ENCODE assay signal across 1 cellular context in the genomic region with DNA sequence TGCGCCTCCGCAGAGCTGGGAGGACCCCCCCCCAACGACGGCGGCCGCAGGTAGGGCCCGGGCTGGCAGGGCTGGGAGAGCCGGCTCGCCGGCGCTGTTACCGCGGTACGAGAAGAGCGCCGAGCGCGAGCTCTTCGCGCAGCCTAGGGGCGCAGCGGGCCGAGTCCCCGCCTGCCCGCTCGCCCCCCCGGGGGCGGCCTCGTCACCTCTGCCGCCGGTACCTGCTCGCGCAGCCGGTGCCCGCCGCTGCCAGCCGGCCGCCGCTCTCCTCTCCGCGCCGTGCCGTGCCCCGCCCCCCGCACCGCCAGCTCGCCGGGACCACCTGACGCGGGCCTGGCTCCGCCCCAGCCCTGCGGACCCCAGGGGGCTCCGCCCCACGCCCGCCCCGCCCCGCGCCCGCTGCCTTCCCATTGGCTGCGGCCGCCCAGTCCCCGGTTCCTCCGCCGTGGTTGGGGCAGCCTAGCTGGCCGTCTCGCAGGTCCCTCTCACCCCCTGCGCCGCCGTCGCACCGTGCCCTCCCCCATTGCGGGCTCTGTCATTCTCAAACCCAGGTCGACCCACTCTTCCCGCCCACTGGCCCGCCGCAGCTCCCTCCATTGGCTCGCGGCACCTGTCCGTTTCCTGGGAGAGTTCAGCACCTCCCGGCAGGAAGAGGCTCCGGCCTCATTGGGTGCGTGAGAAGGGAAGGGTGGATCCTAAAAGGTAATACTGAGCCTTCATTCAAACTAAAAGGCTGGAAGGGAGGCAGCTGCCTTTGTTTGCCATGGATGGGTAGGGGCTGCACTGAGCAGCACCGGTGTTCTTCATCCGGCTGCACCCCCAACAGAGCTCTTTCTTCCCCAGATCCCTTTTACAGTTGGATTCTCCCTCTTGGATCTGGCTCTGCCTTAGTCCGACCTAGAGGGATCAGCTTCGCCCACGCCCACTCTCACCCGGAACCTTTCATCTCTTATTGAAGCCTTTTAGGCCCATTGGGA.
A peak's percentile ranks its signal among the peaks of the same experiment; 100 is the strongest.
TF ChIP-seq lines count a peak whose summit lies in the region.

TSS of gene MAP3K9 (minus strand) at position 276 of the 977 bp plus-strand sequence. CDS start 342 bp downstream, outside the sequence.

TF ChIP-seq in HepG2, 621 proteins besides CTCF, POLR2A, EP300 and RAD21 (continued from another document and continues in another):
- TF ChIP-seq ZNF280B (CRISPR knock-in tag; IDR thresholded peaks at IDR 0.05; ENCODE audit: borderline replicate concordance) (no peak; the same call in 1 of the 2 replicates), FOXJ3 (CRISPR knock-in tag; IDR thresholded peaks at IDR 0.05; ENCODE audit: borderline replicate concordance) (no peak), ZC3H4 (CRISPR knock-in tag; IDR thresholded peaks at IDR 0.05; ENCODE audit: borderline replicate concordance) (no peak), GATAD2A (CRISPR knock-in tag; IDR thresholded peaks at IDR 0.05) (peak; percentile 27; the same call in 1 of the 2 replicates), ZNF234 (CRISPR knock-in tag; conservative IDR thresholded peaks at IDR 0.05) (no peak), MXI1 (IDR thresholded peaks at IDR 0.05; ENCODE audit: borderline replicate concordance, low read depth, low read length) (peak; percentile 59; the same call in 1 of the 3 replicates), SNAI1 (CRISPR knock-in tag; IDR thresholded peaks at IDR 0.05; ENCODE audit: borderline replicate concordance) (no peak), ZNF737 (CRISPR knock-in tag; IDR thresholded peaks at IDR 0.05; ENCODE audit: borderline replicate concordance) (no peak), ZFP90 (CRISPR knock-in tag; IDR thresholded peaks at IDR 0.05; ENCODE audit: borderline replicate concordance) (no peak), PRPF4 (IDR thresholded peaks at IDR 0.05; ENCODE audit: low read depth, low read length, poor library complexity, severe bottlenecking) (no peak), ZMAT5 (CRISPR knock-in tag; IDR thresholded peaks at IDR 0.05; ENCODE audit: borderline replicate concordance, low read depth) (no peak), ARNT2 (CRISPR knock-in tag; IDR thresholded peaks at IDR 0.05; ENCODE audit: low read depth) (0 out of 2 replicates have a peak, but pooled peaks have one; percentile 10), PHF20 (CRISPR knock-in tag; IDR thresholded peaks at IDR 0.05) (peak; percentile 17; the same call in 1 of the 2 replicates), CCAR2 (optimal IDR thresholded peaks at IDR 0.05; ENCODE audit: low read depth, low read length) (no peak), PHF8 (CRISPR knock-in tag; IDR thresholded peaks at IDR 0.05) (peak; percentile 22; the same call in 1 of the 2 replicates), IRF2 (CRISPR knock-in tag; IDR thresholded peaks at IDR 0.05) (peak; percentile 38; the same call in 1 of the 2 replicates), ZNF510 (CRISPR knock-in tag; IDR thresholded peaks at IDR 0.05; ENCODE audit: low read depth) (no peak), HNRNPK (IDR thresholded peaks at IDR 0.05; ENCODE audit: low read depth, low read length, poor library complexity, severe bottlenecking) (no peak), ASH2L (IDR thresholded peaks at IDR 0.05; ENCODE audit: insufficient read length, low read depth, low read length) (peak; percentile 37), ZNF235 (CRISPR knock-in tag; IDR thresholded peaks at IDR 0.05; ENCODE audit: borderline replicate concordance) (no peak), TAF1 (CRISPR knock-in tag; IDR thresholded peaks at IDR 0.05) (peak; percentile 61; the same call in 1 of the 2 replicates), POLR2AphosphoS2 (IDR thresholded peaks at IDR 0.05; ENCODE audit: low read depth, low read length) (no peak), ZNF3 (CRISPR knock-in tag; IDR thresholded peaks at IDR 0.05) (no peak), THAP11 (CRISPR knock-in tag; IDR thresholded peaks at IDR 0.05) (peak; percentile 58; the same call in 1 of the 2 replicates), SNAPC5 (CRISPR knock-in tag; IDR thresholded peaks at IDR 0.05; ENCODE audit: borderline replicate concordance) (no peak), CHD2 (IDR thresholded peaks at IDR 0.05; ENCODE audit: low read depth, low read length) (peak; percentile 72; the same call in 1 of the 2 replicates), SAFB2 (CRISPR knock-in tag; IDR thresholded peaks at IDR 0.05; ENCODE audit: borderline replicate concordance, low read depth) (no peak), ZNF670 (CRISPR knock-in tag; IDR thresholded peaks at IDR 0.05; ENCODE audit: borderline replicate concordance) (0 out of 2 replicates have a peak, but pooled peaks have one; percentile 21), ELF3 (CRISPR knock-in tag; IDR thresholded peaks at IDR 0.05) (no peak), NFATC3 (CRISPR knock-in tag; IDR thresholded peaks at IDR 0.05) (no peak), NFYB (CRISPR knock-in tag; IDR thresholded peaks at IDR 0.05) (peak; percentile 88), SP2 (CRISPR knock-in tag; IDR thresholded peaks at IDR 0.05) (peak; percentile 93), CC2D1A (CRISPR knock-in tag; IDR thresholded peaks at IDR 0.05) (no peak), SRSF1 (optimal IDR thresholded peaks at IDR 0.05; ENCODE audit: low read depth, low read length) (peak; percentile 31), HHEX (CRISPR knock-in tag; IDR thresholded peaks at IDR 0.05) (no peak), WIZ (CRISPR knock-in tag; IDR thresholded peaks at IDR 0.05) (no peak), FOSL2 (CRISPR knock-in tag; IDR thresholded peaks at IDR 0.05) (no peak), TFDP1 (CRISPR knock-in tag; IDR thresholded peaks at IDR 0.05; ENCODE audit: borderline replicate concordance) (peak; percentile 64; the same call in 1 of the 2 replicates), ZSCAN22 (CRISPR knock-in tag; IDR thresholded peaks at IDR 0.05) (no peak), ZBTB14 (CRISPR knock-in tag; IDR thresholded peaks at IDR 0.05) (no peak), KMT2B (CRISPR knock-in tag; IDR thresholded peaks at IDR 0.05) (peak; percentile 35; the same call in 1 of the 2 replicates), ELF1 (CRISPR knock-in tag; IDR thresholded peaks at IDR 0.05) (peak; percentile 68; the same call in 1 of the 2 replicates), HCFC1 (IDR thresholded peaks at IDR 0.05; ENCODE audit: low read depth, low read length) (no peak), ZC3H13 (CRISPR knock-in tag; IDR thresholded peaks at IDR 0.05) (no peak; the same call in 1 of the 2 replicates)
- TF ChIP-seq, protein P1, sequence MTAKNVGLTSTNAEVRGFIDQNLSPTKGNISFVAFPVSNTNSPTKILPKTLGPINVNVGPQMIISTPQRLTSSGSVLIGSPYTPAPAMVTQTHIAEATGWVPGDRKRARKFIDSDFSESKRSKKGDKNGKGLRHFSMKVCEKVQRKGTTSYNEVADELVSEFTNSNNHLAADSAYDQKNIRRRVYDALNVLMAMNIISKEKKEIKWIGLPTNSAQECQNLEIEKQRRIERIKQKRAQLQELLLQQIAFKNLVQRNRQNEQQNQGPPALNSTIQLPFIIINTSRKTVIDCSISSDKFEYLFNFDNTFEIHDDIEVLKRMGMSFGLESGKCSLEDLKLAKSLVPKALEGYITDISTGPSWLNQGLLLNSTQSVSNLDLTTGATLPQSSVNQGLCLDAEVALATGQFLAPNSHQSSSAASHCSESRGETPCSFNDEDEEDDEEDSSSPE (CRISPR knock-in tag; IDR thresholded peaks at IDR 0.05): peak; percentile 52; the same call in 1 of the 2 replicates
- TF ChIP-seq, protein P2, sequence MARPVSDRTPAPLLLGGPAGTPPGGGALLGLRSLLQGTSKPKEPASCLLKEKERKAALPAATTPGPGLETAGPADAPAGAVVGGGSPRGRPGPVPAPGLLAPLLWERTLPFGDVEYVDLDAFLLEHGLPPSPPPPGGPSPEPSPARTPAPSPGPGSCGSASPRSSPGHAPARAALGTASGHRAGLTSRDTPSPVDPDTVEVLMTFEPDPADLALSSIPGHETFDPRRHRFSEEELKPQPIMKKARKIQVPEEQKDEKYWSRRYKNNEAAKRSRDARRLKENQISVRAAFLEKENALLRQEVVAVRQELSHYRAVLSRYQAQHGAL (CRISPR knock-in tag; IDR thresholded peaks at IDR 0.05; ENCODE audit: not compliant biosample characterization): no peak
- TF ChIP-seq, protein P3, sequence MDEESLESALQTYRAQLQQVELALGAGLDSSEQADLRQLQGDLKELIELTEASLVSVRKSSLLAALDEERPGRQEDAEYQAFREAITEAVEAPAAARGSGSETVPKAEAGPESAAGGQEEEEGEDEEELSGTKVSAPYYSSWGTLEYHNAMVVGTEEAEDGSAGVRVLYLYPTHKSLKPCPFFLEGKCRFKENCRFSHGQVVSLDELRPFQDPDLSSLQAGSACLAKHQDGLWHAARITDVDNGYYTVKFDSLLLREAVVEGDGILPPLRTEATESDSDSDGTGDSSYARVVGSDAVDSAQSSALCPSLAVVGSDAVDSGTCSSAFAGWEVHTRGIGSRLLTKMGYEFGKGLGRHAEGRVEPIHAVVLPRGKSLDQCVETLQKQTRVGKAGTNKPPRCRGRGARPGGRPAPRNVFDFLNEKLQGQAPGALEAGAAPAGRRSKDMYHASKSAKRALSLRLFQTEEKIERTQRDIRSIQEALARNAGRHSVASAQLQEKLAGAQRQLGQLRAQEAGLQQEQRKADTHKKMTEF (CRISPR knock-in tag; IDR thresholded peaks at IDR 0.05): no peak
- TF ChIP-seq, protein P4, sequence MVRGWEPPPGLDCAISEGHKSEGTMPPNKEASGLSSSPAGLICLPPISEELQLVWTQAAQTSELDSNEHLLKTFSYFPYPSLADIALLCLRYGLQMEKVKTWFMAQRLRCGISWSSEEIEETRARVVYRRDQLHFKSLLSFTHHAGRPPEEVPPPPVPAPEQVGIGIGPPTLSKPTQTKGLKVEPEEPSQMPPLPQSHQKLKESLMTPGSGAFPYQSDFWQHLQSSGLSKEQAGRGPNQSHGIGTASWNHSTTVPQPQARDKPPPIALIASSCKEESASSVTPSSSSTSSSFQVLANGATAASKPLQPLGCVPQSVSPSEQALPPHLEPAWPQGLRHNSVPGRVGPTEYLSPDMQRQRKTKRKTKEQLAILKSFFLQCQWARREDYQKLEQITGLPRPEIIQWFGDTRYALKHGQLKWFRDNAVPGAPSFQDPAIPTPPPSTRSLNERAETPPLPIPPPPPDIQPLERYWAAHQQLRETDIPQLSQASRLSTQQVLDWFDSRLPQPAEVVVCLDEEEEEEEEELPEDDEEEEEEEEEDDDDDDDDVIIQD (CRISPR knock-in tag; IDR thresholded peaks at IDR 0.05; ENCODE audit: low read depth): no peak
- TF ChIP-seq, protein P5, sequence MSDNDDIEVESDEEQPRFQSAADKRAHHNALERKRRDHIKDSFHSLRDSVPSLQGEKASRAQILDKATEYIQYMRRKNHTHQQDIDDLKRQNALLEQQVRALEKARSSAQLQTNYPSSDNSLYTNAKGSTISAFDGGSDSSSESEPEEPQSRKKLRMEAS (IDR thresholded peaks at IDR 0.05): peak; percentile 23; the same call in 1 of the 2 replicates
